In genomic region chr5:11324521-11325289, GRCh38 we compare ENCODE assay signal across 18 cellular contexts.
DNase-seq lines count a peak whose midpoint lies in the region; ATAC-seq and TF ChIP-seq lines count a peak whose summit lies in the region.
"Had no signal": no experiment of that assay in that cellular context is flagged by ENCODE, and none has a peak within 500 bp of the region (broad histone marks: within the 10 kb centered on the region; RNA-seq: fewer than 3 reads in every experiment).

No MANE protein-coding gene starts in this region.

- no peak overlapping the region for H3K4me3 ChIP-seq in adrenal gland
- no peak overlapping the region for H3K4me3 ChIP-seq in endodermal cell (ENCODE audit: low read length)
- H3K4me3 ChIP-seq in lower lobe of right lung, result no peak overlapping the region
- peak overlapping the region; percentile 5 for H3K4me3 ChIP-seq in smooth muscle cell
- H3K4me3 ChIP-seq: SJCRH30 had no signal

- DNase-seq in adrenal gland (peak in 2 of 7 donors; percentile 11 to 19), endodermal cell (no peak), lower lobe of right lung (no peak), smooth muscle cell (lab: John Stamatoyannopoulos, UW; ENCODE audit: unreplicated experiment) (no peak), mesothelial cell of epicardium (ENCODE audit: low spot score in 2 of 2, unreplicated experiment in 2 of 2) (no peak), dermis blood vessel endothelial cell (no peak)
- DNase-seq: activated CD8-positive, alpha-beta T cell treated with anti-CD3 and anti-CD28 coated beads for 36 hours; activated T-cell treated with anti-CD3 and anti-CD28 coated beads, Interleukin-2, amount 50 U/mL, for 4 hours; COR-L47; HFFc6; NCI-H510A; SJCRH30; T-helper 2 cell had no signal

- WGBS in adrenal gland, 4 donors, result 26 to 42% (median 29%) methylated on average over 5 of the region's 5 CpGs
- 82 to 83% methylated on average over 4 to 5 of the region's 5 CpGs for WGBS in endodermal cell (ENCODE audit: insufficient coverage in 1 of 2, insufficient read length in 1 of 2), 2 experiments
- WGBS in smooth muscle cell (ENCODE audit: low lambda C conversion rate), result 73% methylated on average over 5 of the region's 5 CpGs

- intact Hi-C loops in adrenal gland (cut with DNase I) (no loop called here), lower lobe of right lung (cut with DNase I) (no loop called here)

- TF ChIP-seq CTCF in adrenal gland (IDR thresholded peaks at IDR 0.05) (no peak), endodermal cell (conservative IDR thresholded peaks at IDR 0.05) (no peak), lower lobe of right lung (IDR thresholded peaks at IDR 0.05) (no peak), smooth muscle cell (IDR thresholded peaks at IDR 0.05; ENCODE audit: borderline replicate concordance, insufficient read depth, poor library complexity, severe bottlenecking) (no peak), mesothelial cell of epicardium (IDR thresholded peaks at IDR 0.05; ENCODE audit: unreplicated experiment) (no peak)

- H3K9me3 ChIP-seq in adrenal gland (replicated peaks in 1 of 3) (no peaks in the 10 kb centered on the region), endodermal cell (ENCODE audit: control insufficient read depth, low read length) (no peaks in the 10 kb centered on the region), lower lobe of right lung (no peaks in the 10 kb centered on the region), smooth muscle cell (replicated peaks; ENCODE audit: low read depth) (no peaks in the 10 kb centered on the region)
- H3K9me3 ChIP-seq: SJCRH30 had no signal

- H3K27ac Mint-ChIP-seq in endodermal cell (no peak overlapping the region), mesothelial cell of epicardium (no peak overlapping the region)
- H3K27ac Mint-ChIP-seq: activated CD8-positive, alpha-beta T cell treated with anti-CD3 and anti-CD28 coated beads for 36 hours; activated naive CD8-positive, alpha-beta T cell; HFFc6; WTC11 had no signal

- H3K4me1 ChIP-seq in adrenal gland (replicated peaks in 1 of 2) (peaks cover 7 to 26% of the 10 kb centered on the region in 2 donors), endodermal cell (ENCODE audit: control insufficient read depth, insufficient read depth, low read length) (no peaks in the 10 kb centered on the region), lower lobe of right lung (peaks cover 19% of the 10 kb centered on the region), smooth muscle cell (ENCODE audit: low read depth) (peaks cover 11% of the 10 kb centered on the region)
- H3K4me1 ChIP-seq: SJCRH30 had no signal

- H3K27ac ChIP-seq in adrenal gland (peak overlapping the region in 4 of 5 donors; percentile 15 to 67 (median 44)), endodermal cell (ENCODE audit: low read depth, low read length) (peak overlapping the region; percentile 45), lower lobe of right lung (peak overlapping the region; percentile 25), smooth muscle cell (ENCODE audit: low read depth) (no peak overlapping the region)
- H3K27ac ChIP-seq: SJCRH30 had no signal

- H3K4me2 ChIP-seq in smooth muscle cell, result no peak overlapping the region

- H3K9ac ChIP-seq in endodermal cell (ENCODE audit: extremely low read depth, low read length, poor library complexity, severe bottlenecking) (no peak overlapping the region), smooth muscle cell (ENCODE audit: low read depth) (no peak overlapping the region)

- H3K36me3 ChIP-seq in adrenal gland (replicated peaks in 1 of 2), result no peaks in the 10 kb centered on the region
- H3K36me3 ChIP-seq in endodermal cell (ENCODE audit: control insufficient read depth, insufficient read depth, low read length), result no peaks in the 10 kb centered on the region
- no peaks in the 10 kb centered on the region for H3K36me3 ChIP-seq in lower lobe of right lung
- H3K36me3 ChIP-seq in smooth muscle cell (ENCODE audit: low read depth), result no peaks in the 10 kb centered on the region
- H3K36me3 ChIP-seq: SJCRH30 had no signal

- H2AFZ ChIP-seq in smooth muscle cell (ENCODE audit: low read depth), result peak overlapping the region; percentile 8

- H3K4me3 Mint-ChIP-seq in endodermal cell (no peak overlapping the region), mesothelial cell of epicardium (no peak overlapping the region)
- H3K4me3 Mint-ChIP-seq: activated CD8-positive, alpha-beta T cell treated with anti-CD3 and anti-CD28 coated beads for 36 hours; activated naive CD8-positive, alpha-beta T cell; activated T-cell treated with anti-CD3 and anti-CD28 coated beads, Interleukin-2, amount 50 U/mL, for 4 hours; central memory CD8-positive, alpha-beta T cell; HFFc6; nephron; WTC11 had no signal

- no peaks in the 10 kb centered on the region for H3K79me2 ChIP-seq in smooth muscle cell (ENCODE audit: low read depth)

- no peaks in the 10 kb centered on the region for H3K27me3 Mint-ChIP-seq in endodermal cell (ENCODE audit: insufficient read depth)
- H3K27me3 Mint-ChIP-seq in mesothelial cell of epicardium (ENCODE audit: low read depth), result no peaks in the 10 kb centered on the region
- H3K27me3 Mint-ChIP-seq: activated CD8-positive, alpha-beta T cell treated with anti-CD3 and anti-CD28 coated beads for 36 hours; activated naive CD8-positive, alpha-beta T cell; central memory CD8-positive, alpha-beta T cell had no signal

- no peak for TF ChIP-seq POLR2A in adrenal gland (IDR thresholded peaks at IDR 0.05)

- no peaks in the 10 kb centered on the region for H3K4me1 Mint-ChIP-seq in endodermal cell
- peaks cover 3% of the 10 kb centered on the region for H3K4me1 Mint-ChIP-seq in mesothelial cell of epicardium
- H3K4me1 Mint-ChIP-seq: central memory CD8-positive, alpha-beta T cell had no signal

- H3K9me3 Mint-ChIP-seq in endodermal cell, result no peaks in the 10 kb centered on the region
- peaks cover 4% of the 10 kb centered on the region for H3K9me3 Mint-ChIP-seq in mesothelial cell of epicardium
- H3K9me3 Mint-ChIP-seq: activated CD8-positive, alpha-beta T cell treated with anti-CD3 and anti-CD28 coated beads for 36 hours; activated T-cell treated with anti-CD3 and anti-CD28 coated beads, Interleukin-2, amount 50 U/mL, for 4 hours; nephron had no signal

- H3F3A ChIP-seq in smooth muscle cell (ENCODE audit: low read depth), result no peaks in the 10 kb centered on the region

- H3K27me3 ChIP-seq in adrenal gland, result no peaks in the 10 kb centered on the region
- no peaks in the 10 kb centered on the region for H3K27me3 ChIP-seq in endodermal cell (ENCODE audit: control insufficient read depth, insufficient read depth, low read length, poor library complexity, severe bottlenecking)
- H3K27me3 ChIP-seq in lower lobe of right lung (ENCODE audit: low read depth), result no peaks in the 10 kb centered on the region
- no peaks in the 10 kb centered on the region for H3K27me3 ChIP-seq in smooth muscle cell (ENCODE audit: low read depth)
- H3K27me3 ChIP-seq: SJCRH30 had no signal

- no peak for ATAC-seq in lower lobe of right lung
- ATAC-seq in GM21723 (IDR thresholded peaks at IDR 0.05; ENCODE audit: unreplicated experiment), result no peak
- ATAC-seq: activated CD8-positive, alpha-beta T cell treated with anti-CD3 and anti-CD28 coated beads for 36 hours; activated T-cell treated with anti-CD3 and anti-CD28 coated beads, Interleukin-2, amount 50 U/mL, for 4 hours; WTC11 had no signal

- H3K36me3 Mint-ChIP-seq in endodermal cell (ENCODE audit: low read depth) (no peaks in the 10 kb centered on the region), mesothelial cell of epicardium (no peaks in the 10 kb centered on the region)
- H3K36me3 Mint-ChIP-seq: activated naive CD8-positive, alpha-beta T cell; WTC11 had no signal

- no peaks in the 10 kb centered on the region for H4K20me1 ChIP-seq in smooth muscle cell (ENCODE audit: low read depth)
